In the genomic region with DNA sequence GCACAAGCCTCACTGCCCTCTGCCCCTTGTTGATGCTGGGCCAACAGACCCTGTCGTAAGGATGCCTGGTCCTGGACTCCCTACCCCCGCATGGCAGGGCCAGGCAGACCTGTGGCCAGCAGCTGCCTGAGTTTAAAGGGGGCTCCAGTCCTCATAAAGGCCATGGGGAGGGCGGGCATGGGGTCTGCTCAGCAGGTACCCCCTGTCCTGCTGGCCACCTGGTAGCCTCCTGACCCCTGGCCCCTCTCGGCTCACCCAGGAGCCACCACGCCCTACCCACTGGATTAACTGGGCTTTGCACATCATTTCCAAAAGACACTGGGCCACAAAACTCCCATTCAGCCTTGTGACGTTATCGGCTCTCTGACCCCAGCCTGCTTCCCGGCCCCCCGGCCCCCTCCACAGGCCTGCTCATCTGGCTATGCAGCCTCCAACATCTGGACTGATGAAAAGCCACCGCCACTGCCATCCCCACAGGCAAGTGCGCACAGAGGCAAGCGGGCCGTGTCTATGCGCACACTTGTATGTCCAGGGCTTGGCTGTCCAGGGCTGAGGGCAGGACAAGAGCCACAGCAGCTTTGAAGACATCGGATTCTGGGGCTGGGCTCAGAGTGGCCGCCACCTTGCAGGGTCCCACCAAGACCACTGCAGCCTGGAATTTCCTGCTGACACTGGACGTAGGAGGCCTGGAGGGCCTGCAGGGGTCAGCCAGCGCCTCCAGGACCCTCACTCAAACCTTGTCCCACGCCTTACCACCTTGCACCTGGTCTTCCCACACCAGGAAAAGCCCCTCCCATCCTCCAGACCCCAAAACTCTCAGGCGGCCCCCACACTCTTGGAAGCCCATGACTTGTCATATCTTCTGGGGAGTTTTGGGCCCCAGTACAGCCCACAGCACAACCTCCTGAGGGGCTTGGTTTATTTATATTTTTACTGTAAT, we compare ENCODE assay signal across 27 cellular contexts. TPM values are rescaled to one million over a fixed set of nuclear protein-coding genes. Genes with fewer than 3 reads are reported as not detected.
DNase-seq lines count a peak whose midpoint lies in the region; ATAC-seq and TF ChIP-seq lines count a peak whose summit lies in the region.
"Had no signal": no experiment of that assay in that cellular context is flagged by ENCODE, and none has a peak within 500 bp of the region (broad histone marks: within the 10 kb centered on the region; RNA-seq: fewer than 3 reads in every experiment).

No MANE protein-coding gene starts in this region.

- H3K36me3 ChIP-seq in upper lobe of right lung, result no peaks in the 10 kb centered on the region
- H3K36me3 ChIP-seq: brain microvascular endothelial cell, gastroesophageal sphincter, right lobe of liver, SJCRH30, upper lobe of left lung had no signal

- no peaks in the 10 kb centered on the region for H3K27me3 ChIP-seq in upper lobe of right lung
- H3K27me3 ChIP-seq: brain microvascular endothelial cell, right lobe of liver, SJCRH30, upper lobe of left lung had no signal

- no peaks in the 10 kb centered on the region for H3K9me3 Mint-ChIP-seq in natural killer cell treated with Interleukin-12 subunit alpha and Interleukin-12 subunit beta and Interleukin-15 and Interleukin-18, amount 100 ng/mL, for 72 hours
- H3K9me3 Mint-ChIP-seq: activated CD4-positive, alpha-beta T cell treated with anti-CD3 and anti-CD28 coated beads, Interleukin-2, amount 10 ng/mL, durations not matched to agents 24 days and 14 days; activated naive CD4-positive, alpha-beta T cell treated with anti-CD3 and anti-CD28 coated beads, Interleukin-2, amount 10 ng/mL, durations not matched to agents 7 days and 5 days; activated T-cell treated with anti-CD3 and anti-CD28 coated beads, Interleukin-2, amount 50 U/mL, for 72 hours; CD4-positive, alpha-beta T cell; GM23338 had no signal

- ATAC-seq in natural killer cell treated with Interleukin-12 subunit alpha and Interleukin-12 subunit beta and Interleukin-15 and Interleukin-18, amount 100 ng/mL, for 72 hours, result no peak
- no peak for ATAC-seq in upper lobe of right lung
- no peak for ATAC-seq in HG02885 (IDR thresholded peaks at IDR 0.05; ENCODE audit: poor library complexity, unreplicated experiment)
- ATAC-seq: gastroesophageal sphincter had no signal

- H3K27me3 Mint-ChIP-seq in natural killer cell treated with Interleukin-12 subunit alpha and Interleukin-12 subunit beta and Interleukin-15 and Interleukin-18, amount 100 ng/mL, for 72 hours, result peaks cover under 1 to 7% of the 10 kb centered on the region in 2 donors

- DNase-seq in activated gamma-delta T cell treated with Interleukin-2 at 50 U/mL for 16 hours (peak; percentile 1), activated gamma-delta T cell (lab: John Stamatoyannopoulos, UW) (no peak), coronary artery (ENCODE audit: low spot score) (peak; percentile 63), upper lobe of right lung (peak; percentile 52), SK-N-DZ (ENCODE audit: low spot score) (no peak), DMS79 treated with DMSO at 0.1 percent for 48 hours (lab: John Stamatoyannopoulos, UW) (no peak)
- peak; percentile 35 for DNase-seq in natural killer cell treated with Interleukin-12 subunit alpha and Interleukin-12 subunit beta and Interleukin-15 and Interleukin-18, amount 100 ng/mL, for 72 hours (ENCODE audit: low spot score)
- DNase-seq: amniotic stem cell, brain microvascular endothelial cell, hippocampal formation, NCI-H1048, NCI-H1694, substantia nigra, T1000 had no signal

- no peaks in the 10 kb centered on the region for H3K9me3 ChIP-seq in upper lobe of right lung
- H3K9me3 ChIP-seq: A549, gastroesophageal sphincter, right lobe of liver, SJCRH30, upper lobe of left lung had no signal

- no peaks in the 10 kb centered on the region for H3K4me1 Mint-ChIP-seq in natural killer cell treated with Interleukin-12 subunit alpha and Interleukin-12 subunit beta and Interleukin-15 and Interleukin-18, amount 100 ng/mL, for 72 hours (ENCODE audit: low read depth in 2 of 2)
- H3K4me1 Mint-ChIP-seq: activated CD4-positive, alpha-beta T cell treated with anti-CD3 and anti-CD28 coated beads, Interleukin-2, amount 10 ng/mL, durations not matched to agents 24 days and 14 days had no signal

- H3K27ac Mint-ChIP-seq in natural killer cell treated with Interleukin-12 subunit alpha and Interleukin-12 subunit beta and Interleukin-15 and Interleukin-18, amount 100 ng/mL, for 72 hours, result no peak overlapping the region
- H3K27ac Mint-ChIP-seq: activated CD4-positive, alpha-beta T cell treated with anti-CD3 and anti-CD28 coated beads, Interleukin-2, amount 10 ng/mL, durations not matched to agents 24 days and 14 days; activated naive CD4-positive, alpha-beta T cell treated with anti-CD3 and anti-CD28 coated beads, Interleukin-2, amount 10 ng/mL, durations not matched to agents 7 days and 5 days; activated T-cell treated with anti-CD3 and anti-CD28 coated beads, Interleukin-2, amount 50 U/mL, for 72 hours; CD4-positive, alpha-beta T cell; GM23338 had no signal

- no peak for TF ChIP-seq CTCF in coronary artery (IDR thresholded peaks at IDR 0.05)
- TF ChIP-seq CTCF in upper lobe of right lung (IDR thresholded peaks at IDR 0.05), result no peak

- no peaks in the 10 kb centered on the region for H3K4me1 ChIP-seq in upper lobe of right lung
- H3K4me1 ChIP-seq: A549 had no signal

- no peak overlapping the region for H3K4me3 ChIP-seq in coronary artery
- H3K4me3 ChIP-seq in upper lobe of right lung, result no peak overlapping the region
- H3K4me3 ChIP-seq: A549, gastroesophageal sphincter, GM23338, K562, right lobe of liver, SJCRH30, upper lobe of left lung had no signal

- no peak overlapping the region for H3K4me3 Mint-ChIP-seq in natural killer cell treated with Interleukin-12 subunit alpha and Interleukin-12 subunit beta and Interleukin-15 and Interleukin-18, amount 100 ng/mL, for 72 hours
- H3K4me3 Mint-ChIP-seq: activated CD4-positive, alpha-beta T cell treated with anti-CD3 and anti-CD28 coated beads, Interleukin-2, amount 10 ng/mL, durations not matched to agents 24 days and 14 days; activated naive CD4-positive, alpha-beta T cell treated with anti-CD3 and anti-CD28 coated beads, Interleukin-2, amount 10 ng/mL, durations not matched to agents 7 days and 5 days; activated T-cell treated with anti-CD3 and anti-CD28 coated beads, Interleukin-2, amount 50 U/mL, for 72 hours; CD4-positive, alpha-beta T cell; GM23338 had no signal

- H3K36me3 Mint-ChIP-seq in natural killer cell treated with Interleukin-12 subunit alpha and Interleukin-12 subunit beta and Interleukin-15 and Interleukin-18, amount 100 ng/mL, for 72 hours, result no peaks in the 10 kb centered on the region
- H3K36me3 Mint-ChIP-seq: activated naive CD4-positive, alpha-beta T cell treated with anti-CD3 and anti-CD28 coated beads, Interleukin-2, amount 10 ng/mL, durations not matched to agents 7 days and 5 days had no signal

- H3K27ac ChIP-seq in coronary artery, result no peak overlapping the region
- H3K27ac ChIP-seq in upper lobe of right lung, result no peak overlapping the region
- H3K27ac ChIP-seq: A549, brain microvascular endothelial cell, gastroesophageal sphincter, right lobe of liver, SJCRH30, upper lobe of left lung, VCaP had no signal

- intact Hi-C loops in upper lobe of right lung (cut with DNase I), result no loop called here

RNA-seq across cellular contexts. Expression of gene IGF2, which starts 48.7 kb away (rescaled TPM):
- total RNA-seq in natural killer cell treated with Interleukin-12 subunit alpha and Interleukin-12 subunit beta and Interleukin-15 and Interleukin-18, amount 100 ng/mL, for 72 hours, result under 1 TPM in 1 of 2 donors, not detected in 1; 0.17 TPM
- 8.8 TPM for total RNA-seq in upper lobe of right lung
- 0.29 and 0.32 TPM in 2 replicates for polyA plus RNA-seq in SK-N-DZ (2014; cell fraction: cytosol; rRNA removed)
- 0.14 TPM in 1 of 2 replicates, not detected in the other for polyA plus RNA-seq in SK-N-DZ (2014; cell fraction: nucleus; rRNA removed)
- total RNA-seq: CD4-positive, alpha-beta T cell had no signal
- polyA plus RNA-seq: K562 had no signal

Comparison
In these comparisons a context has a peak if more than half of its experiments do, and no peak if none do; other contexts are left out.
1. DNase-seq: peak in activated gamma-delta T cell treated with Interleukin-2 at 50 U/mL for 16 hours (single experiment), coronary artery (single experiment), natural killer cell treated with Interleukin-12 subunit alpha and Interleukin-12 subunit beta and Interleukin-15 and Interleukin-18, amount 100 ng/mL, for 72 hours (single experiment) and upper lobe of right lung (single experiment); none in activated gamma-delta T cell (single experiment), SK-N-DZ (single experiment) and DMS79 treated with DMSO at 0.1 percent for 48 hours (single experiment).